Comparison of ENCODE assay signal across 10 cellular contexts in genomic region chr14:51157012-51157411, GRCh38.
DNase-seq lines count a peak whose midpoint lies in the region; ATAC-seq and TF ChIP-seq lines count a peak whose summit lies in the region.
"Had no signal": no experiment of that assay in that cellular context is flagged by ENCODE, and none has a peak within 500 bp of the region (broad histone marks: within the 10 kb centered on the region; RNA-seq: fewer than 3 reads in every experiment).

No MANE protein-coding gene starts in this region.

- H3K27me3 Mint-ChIP-seq in HFFc6 (ENCODE audit: insufficient read depth): peaks cover 2% of the 10 kb centered on the region; the same call in 1 of the 2 replicates

- H3K27ac ChIP-seq in fibroblast of lung (ENCODE audit: insufficient read depth, low read length): no peak overlapping the region
- H3K27ac ChIP-seq: neutrophil, SJSA1 had no signal

- TF ChIP-seq CTCF in GM06990 (IDR thresholded peaks at IDR 0.05; ENCODE audit: insufficient read depth, low read length, poor library complexity, severe bottlenecking) (peak; percentile 48), HFFc6 (IDR thresholded peaks at IDR 0.05) (peak; percentile 68), fibroblast of lung (conservative IDR thresholded peaks at IDR 0.05 in 1 of 2, IDR thresholded peaks at IDR 0.05 in 1 of 2; ENCODE audit: low read depth in 1 of 2, low read length in 2 of 2) (peak; percentile 11 to 49), mucosa of descending colon (IDR thresholded peaks at IDR 0.05) (no peak)

- H3K4me1 Mint-ChIP-seq in HFFc6 (ENCODE audit: low read depth): no peaks in the 10 kb centered on the region

- no peaks in the 10 kb centered on the region for H3K36me3 Mint-ChIP-seq in HFFc6 (ENCODE audit: low read depth)

- H3K9ac ChIP-seq in fibroblast of lung (ENCODE audit: insufficient read depth, low read length): no peak overlapping the region

- no peak overlapping the region for H3K4me3 Mint-ChIP-seq in HFFc6

- H3K27me3 ChIP-seq in GM06990 (replicated peaks; ENCODE audit: control insufficient read depth, insufficient read depth, low read length) (no peaks in the 10 kb centered on the region), fibroblast of lung (ENCODE audit: control insufficient read depth, insufficient read depth, low read length) (no peaks in the 10 kb centered on the region)
- H3K27me3 ChIP-seq: neutrophil, SJSA1 had no signal

- H3K9me3 Mint-ChIP-seq in HFFc6: no peaks in the 10 kb centered on the region

- no peak for ATAC-seq in mucosa of descending colon

- no peaks in the 10 kb centered on the region for H3K79me2 ChIP-seq in fibroblast of lung (ENCODE audit: control insufficient read depth, insufficient read depth, low read length)

- no peak for DNase-seq in GM06990 (ENCODE audit: extremely low read depth, insufficient read length)
- DNase-seq in HFFc6: no peak
- DNase-seq in NCI-H69 (lab: John Stamatoyannopoulos, UW): peak; percentile 79
- DNase-seq in fibroblast of lung (ENCODE audit: low read depth in 2 of 2): peak in 1 of 2 donors; percentile 38
- DNase-seq in Ammon's horn (ENCODE audit: low spot score): no peak
- DNase-seq in mucosa of descending colon: no peak
- no peak for DNase-seq in NCI-H187 (lab: John Stamatoyannopoulos, UW)
- no peak for DNase-seq in C1 segment of cervical spinal cord (lab: John Stamatoyannopoulos, UW)

- no peak overlapping the region for H2AFZ ChIP-seq in fibroblast of lung (ENCODE audit: low read length)

- H3K27ac Mint-ChIP-seq in HFFc6: no peak overlapping the region

- no peaks in the 10 kb centered on the region for H3K4me1 ChIP-seq in fibroblast of lung (ENCODE audit: control insufficient read depth, extremely low read depth, insufficient read depth, low read length)
- no peaks in the 10 kb centered on the region for H3K4me1 ChIP-seq in mucosa of descending colon (ENCODE audit: low read depth)
- H3K4me1 ChIP-seq: SJSA1 had no signal

- H3K4me3 ChIP-seq in GM06990 (replicated peaks; ENCODE audit: low read depth, low read length) (no peak overlapping the region), fibroblast of lung (replicated peaks in 1 of 4; ENCODE audit: control extremely low read depth in 1 of 4, insufficient read depth in 1 of 4, low read depth in 3 of 4, low read length in 4 of 4) (no peak overlapping the region), mucosa of descending colon (no peak overlapping the region)
- H3K4me3 ChIP-seq: SJSA1 had no signal

- no peaks in the 10 kb centered on the region for H4K20me1 ChIP-seq in fibroblast of lung (ENCODE audit: control insufficient read depth, extremely low read depth, insufficient read depth, low read length)

- H3K36me3 ChIP-seq in GM06990 (ENCODE audit: control insufficient read depth, insufficient read depth, low read length) (no peaks in the 10 kb centered on the region), fibroblast of lung (ENCODE audit: control insufficient read depth, insufficient read depth, low read length) (no peaks in the 10 kb centered on the region), mucosa of descending colon (ENCODE audit: low read depth) (no peaks in the 10 kb centered on the region)
- H3K36me3 ChIP-seq: neutrophil, SJSA1 had no signal

- intact Hi-C loops in mucosa of descending colon (cut with DNase I, micrococcal nuclease): no loop called here

- H3K4me2 ChIP-seq in fibroblast of lung (ENCODE audit: extremely low read depth, insufficient read depth, low read length): no peak overlapping the region

- H3K9me3 ChIP-seq in fibroblast of lung (ENCODE audit: control insufficient read depth, insufficient read depth, low read depth, low read length) (no peaks in the 10 kb centered on the region), mucosa of descending colon (no peaks in the 10 kb centered on the region)
- H3K9me3 ChIP-seq: neutrophil, SJSA1 had no signal
